Comparison of ENCODE assay signal across 1 cellular context in genomic region chr10:69056129-69056528, GRCh38.
A peak's percentile ranks its signal among the peaks of the same experiment; 100 is the strongest.
TF ChIP-seq lines count a peak whose summit lies in the region.

No MANE protein-coding gene starts in this region.

TF ChIP-seq in HepG2, 621 proteins besides CTCF, POLR2A, EP300 and RAD21 (continued from another document and continues in another):
- TF ChIP-seq ZNF503 (CRISPR knock-in tag; IDR thresholded peaks at IDR 0.05) (no peak), ZNF362 (CRISPR knock-in tag; IDR thresholded peaks at IDR 0.05; ENCODE audit: borderline replicate concordance) (no peak), PLSCR1 (CRISPR knock-in tag; IDR thresholded peaks at IDR 0.05; ENCODE audit: borderline replicate concordance) (no peak), HOXA3 (CRISPR knock-in tag; IDR thresholded peaks at IDR 0.05) (0 out of 2 replicates have a peak, but pooled peaks have one; percentile 17), ZNF513 (CRISPR knock-in tag; conservative IDR thresholded peaks at IDR 0.05) (no peak), HDAC2 (CRISPR knock-in tag; IDR thresholded peaks at IDR 0.05) (0 out of 2 replicates have a peak, but pooled peaks have one; percentile 40), RFXAP (CRISPR knock-in tag; IDR thresholded peaks at IDR 0.05; ENCODE audit: borderline replicate concordance) (no peak), SETDB1 (CRISPR knock-in tag; IDR thresholded peaks at IDR 0.05; ENCODE audit: borderline replicate concordance) (no peak), ZNF432 (CRISPR knock-in tag; IDR thresholded peaks at IDR 0.05; ENCODE audit: borderline replicate concordance) (no peak), TEF (CRISPR knock-in tag; IDR thresholded peaks at IDR 0.05) (no peak), MXD3 (CRISPR knock-in tag; IDR thresholded peaks at IDR 0.05) (no peak), ATRX (CRISPR knock-in tag; IDR thresholded peaks at IDR 0.05; ENCODE audit: borderline replicate concordance) (no peak), ZNF83 (CRISPR knock-in tag; IDR thresholded peaks at IDR 0.05; ENCODE audit: borderline replicate concordance) (no peak), SAP130 (CRISPR knock-in tag; IDR thresholded peaks at IDR 0.05; ENCODE audit: low read depth) (peak; percentile 26; the same call in 1 of the 2 replicates), ZNF138 (CRISPR knock-in tag; IDR thresholded peaks at IDR 0.05; ENCODE audit: low read depth) (no peak), KAT7 (CRISPR knock-in tag; IDR thresholded peaks at IDR 0.05; ENCODE audit: borderline replicate concordance) (no peak), TRIM22 (IDR thresholded peaks at IDR 0.05) (no peak), MXD1 (CRISPR knock-in tag; IDR thresholded peaks at IDR 0.05) (no peak), HMGXB3 (CRISPR knock-in tag; IDR thresholded peaks at IDR 0.05; ENCODE audit: borderline replicate concordance) (no peak), NAIF1 (CRISPR knock-in tag; IDR thresholded peaks at IDR 0.05; ENCODE audit: borderline replicate concordance) (no peak), ATF6 (CRISPR knock-in tag; conservative IDR thresholded peaks at IDR 0.05) (no peak), MZF1 (CRISPR knock-in tag; IDR thresholded peaks at IDR 0.05; ENCODE audit: borderline replicate concordance) (no peak), ZNF329 (CRISPR knock-in tag; IDR thresholded peaks at IDR 0.05; ENCODE audit: low read depth) (no peak), SOX6 (IDR thresholded peaks at IDR 0.05) (no peak), SOX6 (CRISPR knock-in tag; IDR thresholded peaks at IDR 0.05) (0 out of 2 replicates have a peak, but pooled peaks have one; percentile 13), ZKSCAN5 (CRISPR knock-in tag; IDR thresholded peaks at IDR 0.05) (no peak), HIVEP1 (CRISPR knock-in tag; IDR thresholded peaks at IDR 0.05) (0 out of 2 replicates have a peak, but pooled peaks have one; percentile 21), TFDP2 (CRISPR knock-in tag; IDR thresholded peaks at IDR 0.05) (no peak), ZNF850 (CRISPR knock-in tag; conservative IDR thresholded peaks at IDR 0.05) (no peak), ZMAT3 (CRISPR knock-in tag; conservative IDR thresholded peaks at IDR 0.05) (no peak), ZFAT (CRISPR knock-in tag; conservative IDR thresholded peaks at IDR 0.05) (no peak), ATAD3A (CRISPR knock-in tag; IDR thresholded peaks at IDR 0.05) (no peak), GABPB1 (CRISPR knock-in tag; IDR thresholded peaks at IDR 0.05) (peak; percentile 63), NR2F2 (IDR thresholded peaks at IDR 0.05; ENCODE audit: borderline replicate concordance, low read depth) (0 out of 2 replicates have a peak, but pooled peaks have one; percentile 31), ZNF567 (CRISPR knock-in tag; IDR thresholded peaks at IDR 0.05; ENCODE audit: borderline replicate concordance) (no peak), ZFP82 (CRISPR knock-in tag; IDR thresholded peaks at IDR 0.05; ENCODE audit: borderline replicate concordance) (no peak), CEBPB (IDR thresholded peaks at IDR 0.05; ENCODE audit: borderline replicate concordance, low read depth, low read length) (no peak), ZNF343 (CRISPR knock-in tag; IDR thresholded peaks at IDR 0.05) (no peak), RAD51 (IDR thresholded peaks at IDR 0.05; ENCODE audit: borderline replicate concordance) (no peak), KDM3A (CRISPR knock-in tag; IDR thresholded peaks at IDR 0.05; ENCODE audit: low read depth) (no peak), NR2C2 (CRISPR knock-in tag; IDR thresholded peaks at IDR 0.05; ENCODE audit: borderline replicate concordance) (peak; percentile 51; the same call in 1 of the 2 replicates), DNMT3B (CRISPR knock-in tag; conservative IDR thresholded peaks at IDR 0.05) (no peak), THRA (CRISPR knock-in tag; IDR thresholded peaks at IDR 0.05; ENCODE audit: borderline replicate concordance) (0 out of 2 replicates have a peak, but pooled peaks have one; percentile 27)
